ENCODE assay signal across 8 cellular contexts in the genomic region with DNA sequence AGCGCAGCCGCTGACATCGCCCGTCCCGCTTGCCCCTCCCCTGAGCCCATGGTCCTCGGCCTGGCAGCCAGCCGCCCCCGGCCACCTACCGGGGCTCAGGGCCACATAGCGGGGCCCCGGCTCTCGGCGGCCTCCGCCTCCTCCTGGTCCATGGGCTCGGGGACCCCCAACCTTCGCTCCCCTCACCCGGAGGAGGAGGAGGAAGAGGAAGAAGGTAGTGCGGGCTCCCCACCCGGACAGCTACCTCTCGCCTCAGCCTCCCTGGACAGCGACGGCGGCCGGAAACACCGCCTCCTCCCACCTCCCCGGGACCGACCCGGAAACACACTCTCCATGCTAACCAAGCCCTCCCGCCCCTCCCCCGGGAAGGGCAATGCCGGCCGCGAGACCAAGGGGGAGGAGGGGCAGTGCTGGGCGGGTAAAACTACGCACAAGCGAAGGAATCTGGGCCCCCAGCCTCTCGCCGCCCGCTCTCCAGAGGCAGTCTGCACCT. TPM values are rescaled to one million over a fixed set of nuclear protein-coding genes. Genes with fewer than 3 reads are reported as not detected.
DNase-seq lines count a peak whose midpoint lies in the region; ATAC-seq and TF ChIP-seq lines count a peak whose summit lies in the region.

A gene (minus strand): TSS at position 286 of the 493 bp plus-strand sequence. CDS start 2,912 bp downstream, outside the sequence.

- peak within 1 kb of the TSS; percentile 69 to 98 (median 92) for H3K4me3 ChIP-seq in heart left ventricle
- peak within 1 kb of the TSS; percentile 98 for H3K4me3 ChIP-seq in ovary

- no peaks in the 10 kb centered on the region for H3K9me3 Mint-ChIP-seq in activated naive CD8-positive, alpha-beta T cell treated with anti-CD3 and anti-CD28 coated beads, Interleukin-2, amount 50 U/mL, for 24 hours

- no peak for TF ChIP-seq EP300 in ovary (IDR thresholded peaks at IDR 0.05)

- intact Hi-C loops in heart left ventricle (cut with DNase I) (loop anchor here in 3 of 10 donors (5.0 to 10.0 kb wide), 2 partner anchors 105 to 362 kb away; a partner anchor contains a TSS), ovary (cut with DNase I) (no loop called here)

- H3K36me3 Mint-ChIP-seq in activated naive CD8-positive, alpha-beta T cell treated with anti-CD3 and anti-CD28 coated beads, Interleukin-2, amount 50 U/mL, for 24 hours (ENCODE audit: low read depth), result peaks cover 17% of the 10 kb centered on the region

- DNase-seq in COR-L47 (lab: John Stamatoyannopoulos, UW), result peak; percentile 81
- peak; percentile 81 for DNase-seq in NCI-H345 treated with DMSO at 0.1 percent for 48 hours (lab: John Stamatoyannopoulos, UW; ENCODE audit: unreplicated experiment)
- peak; percentile 81 for DNase-seq in activated naive CD8-positive, alpha-beta T cell treated with anti-CD3 and anti-CD28 coated beads, Interleukin-2, amount 50 U/mL, for 24 hours
- peak; percentile 92 to 94 (median 93) for DNase-seq in heart left ventricle
- peak in 4 of 5 donors; percentile 87 to 92 (median 88) for DNase-seq in ovary
- DNase-seq in foreskin melanocyte, result no peak

- H3K36me3 ChIP-seq in heart left ventricle, result peaks cover 0 to 29% (median 22%) of the 10 kb centered on the region in 9 donors
- no peaks in the 10 kb centered on the region for H3K36me3 ChIP-seq in ovary

- peak in 1 of 2 donors; percentile 59 for TF ChIP-seq POLR2A in heart left ventricle (IDR thresholded peaks at IDR 0.05)
- TF ChIP-seq POLR2A in ovary (IDR thresholded peaks at IDR 0.05), result peak; percentile 76

- peak within 1 kb of the TSS; percentile 95 for H3K27ac Mint-ChIP-seq in activated naive CD8-positive, alpha-beta T cell treated with anti-CD3 and anti-CD28 coated beads, Interleukin-2, amount 50 U/mL, for 24 hours

- no peaks in the 10 kb centered on the region for H3K27me3 ChIP-seq in heart left ventricle
- no peaks in the 10 kb centered on the region for H3K27me3 ChIP-seq in ovary

- TF ChIP-seq CTCF in heart left ventricle (IDR thresholded peaks at IDR 0.05), result peak in 2 of 12 donors; percentile 14 to 19
- TF ChIP-seq CTCF in ovary (IDR thresholded peaks at IDR 0.05), result peak in 1 of 3 donors; percentile 8

- ATAC-seq in GM18873 (IDR thresholded peaks at IDR 0.05; ENCODE audit: low FRiP score, unreplicated experiment) (peak; percentile 66), HG03066 (IDR thresholded peaks at IDR 0.05; ENCODE audit: low read depth, unreplicated experiment) (peak; percentile 77), heart left ventricle (peak; percentile 89 to 92 (median 92))
- ATAC-seq in activated naive CD8-positive, alpha-beta T cell treated with anti-CD3 and anti-CD28 coated beads, Interleukin-2, amount 50 U/mL, for 24 hours, result peak; percentile 77

- WGBS in heart left ventricle, 4 donors, result 0 to 4% (median 1%) methylated on average over 4 to 39 of the region's 39 CpGs
- 0 to 3% (median 1%) methylated on average over 29 to 39 of the region's 39 CpGs for WGBS in ovary, 3 donors

- H3K4me1 ChIP-seq in heart left ventricle (peaks cover 0 to 73% (median 49%) of the 10 kb centered on the region in 12 donors), ovary (ENCODE audit: insufficient read depth) (peaks cover 6% of the 10 kb centered on the region)

- H3K27me3 Mint-ChIP-seq in activated naive CD8-positive, alpha-beta T cell treated with anti-CD3 and anti-CD28 coated beads, Interleukin-2, amount 50 U/mL, for 24 hours, result no peaks in the 10 kb centered on the region

- H3K9me3 ChIP-seq in heart left ventricle (no peaks in the 10 kb centered on the region), ovary (no peaks in the 10 kb centered on the region)

- H3K27ac ChIP-seq in heart left ventricle, result peak within 1 kb of the TSS; percentile 90 to 99 (median 98)
- peak within 1 kb of the TSS; percentile 93 to 95 for H3K27ac ChIP-seq in ovary

- H3K4me3 Mint-ChIP-seq in activated naive CD8-positive, alpha-beta T cell treated with anti-CD3 and anti-CD28 coated beads, Interleukin-2, amount 50 U/mL, for 24 hours, result peak within 1 kb of the TSS; percentile 94

- peaks cover 53% of the 10 kb centered on the region for H3K4me1 Mint-ChIP-seq in activated naive CD8-positive, alpha-beta T cell treated with anti-CD3 and anti-CD28 coated beads, Interleukin-2, amount 50 U/mL, for 24 hours

RNA-seq across cellular contexts. Expression of the gene that starts here (rescaled TPM):
- 100 to 1,000 TPM in 2 of 9 donors, 10 to 100 TPM in 7; 58.3 to 108 (median 78.3) TPM for total RNA-seq in heart left ventricle
- polyA plus RNA-seq in heart left ventricle, result 10 to 100 TPM; 21.0 to 41.1 TPM
- 10 to 100 TPM; 32.5 to 66.7 (median 42.7) TPM for total RNA-seq in ovary
- polyA plus RNA-seq in ovary, result 10 to 100 TPM; 18.2 to 78.3 TPM
